ENCODE assay signal across 6 cellular contexts in genomic region chr11:117456721-117457029, GRCh38.
DNase-seq lines count a peak whose midpoint lies in the region; ATAC-seq and TF ChIP-seq lines count a peak whose summit lies in the region.
"Not testable (repeated sequence)": the region's sequence is repeated elsewhere in the genome, so short reads cannot be mapped to it uniquely, and the experiment has no call there.

No MANE protein-coding gene starts in this region.

- CTCF ChIA-PET in activated CD4-positive, alpha-beta memory T cell treated with anti-CD3 and anti-CD28 coated beads for 36 hours (lab: Charles Lee), result interaction anchor here (0.5 to 1.6 kb wide), 7 partner anchors 12 to 365 kb away, joined by 3 to 8 read pairs (median 4); no protein-coding TSS in a partner anchor

- not testable (repeated sequence) for H4K20me1 ChIP-seq in OCI-LY3 (ENCODE audit: insufficient read depth, low read length)

- POLR2A ChIA-PET in activated CD4-positive, alpha-beta memory T cell treated with anti-CD3 and anti-CD28 coated beads for 36 hours (lab: Charles Lee), result interaction anchor here (0.6 kb wide), 1 partner anchor 129 kb away, joined by 3 read pairs; no protein-coding TSS in a partner anchor

- H3K27ac Mint-ChIP-seq in activated CD4-positive, alpha-beta memory T cell treated with anti-CD3 and anti-CD28 coated beads for 36 hours, result peak overlapping the region; percentile 88
- peak overlapping the region; percentile 57 for H3K27ac Mint-ChIP-seq in activated naive CD8-positive, alpha-beta T cell treated with anti-CD3 and anti-CD28 coated beads, Interleukin-2, amount 50 U/mL, for 24 hours
- H3K27ac Mint-ChIP-seq in stimulated activated memory B cell treated with anti-CD40 and anti-IgM and Interleukin-4, amounts not matched to agents 10 μg/mL and 1 μg/mL and 100 μg/mL, for 72 hours, result peak overlapping the region; percentile 84

- not testable (repeated sequence) for H3K27me3 Mint-ChIP-seq in activated CD4-positive, alpha-beta memory T cell treated with anti-CD3 and anti-CD28 coated beads for 36 hours; activated naive CD8-positive, alpha-beta T cell treated with anti-CD3 and anti-CD28 coated beads, Interleukin-2, amount 50 U/mL, for 24 hours
- H3K27me3 Mint-ChIP-seq in stimulated activated memory B cell treated with anti-CD40 and anti-IgM and Interleukin-4, amounts not matched to agents 10 μg/mL and 1 μg/mL and 100 μg/mL, for 72 hours, result peaks cover 26% of the 10 kb centered on the region

- peak overlapping the region; percentile 67; the same call in 1 of the 2 replicates for H3K4me3 ChIP-seq in OCI-LY3 (ENCODE audit: low read length)

- H3K36me3 ChIP-seq in OCI-LY3 (replicated peaks; ENCODE audit: low read depth, low read length), result peaks cover 20% of the 10 kb centered on the region

- peak overlapping the region; percentile 90 for H3K4me2 ChIP-seq in OCI-LY3 (ENCODE audit: low read length)

- H3K9me3 ChIP-seq in OCI-LY3 (ENCODE audit: insufficient read depth, low read length), result peaks cover 11% of the 10 kb centered on the region

- not testable (repeated sequence) for DNase-seq in activated CD4-positive, alpha-beta memory T cell treated with anti-CD3 and anti-CD28 coated beads for 36 hours; activated naive CD8-positive, alpha-beta T cell treated with anti-CD3 and anti-CD28 coated beads, Interleukin-2, amount 50 U/mL, for 24 hours

- intact Hi-C loops in activated CD4-positive, alpha-beta memory T cell treated with anti-CD3 and anti-CD28 coated beads for 36 hours (cut with micrococcal nuclease), result loop anchor here (1.0 to 5.0 kb wide), 4 partner anchors 18 to 546 kb away; partner anchors contain the start of genes PCSK7 and RNF214

- H3K4me1 Mint-ChIP-seq in activated CD4-positive, alpha-beta memory T cell treated with anti-CD3 and anti-CD28 coated beads for 36 hours (ENCODE audit: low read depth), result peaks cover 31% of the 10 kb centered on the region
- peaks cover 23% of the 10 kb centered on the region for H3K4me1 Mint-ChIP-seq in activated naive CD8-positive, alpha-beta T cell treated with anti-CD3 and anti-CD28 coated beads, Interleukin-2, amount 50 U/mL, for 24 hours
- H3K4me1 Mint-ChIP-seq in stimulated activated memory B cell treated with anti-CD40 and anti-IgM and Interleukin-4, amounts not matched to agents 10 μg/mL and 1 μg/mL and 100 μg/mL, for 72 hours, result peaks cover 38% of the 10 kb centered on the region

- not testable (repeated sequence) for H3K27me3 ChIP-seq in OCI-LY3 (ENCODE audit: low read depth, low read length)

- H3K9me3 Mint-ChIP-seq in activated CD4-positive, alpha-beta memory T cell treated with anti-CD3 and anti-CD28 coated beads for 36 hours, result peaks cover 18% of the 10 kb centered on the region
- H3K9me3 Mint-ChIP-seq in activated naive CD8-positive, alpha-beta T cell treated with anti-CD3 and anti-CD28 coated beads, Interleukin-2, amount 50 U/mL, for 24 hours, result peaks cover 13% of the 10 kb centered on the region
- H3K9me3 Mint-ChIP-seq in stimulated activated memory B cell treated with anti-CD40 and anti-IgM and Interleukin-4, amounts not matched to agents 10 μg/mL and 1 μg/mL and 100 μg/mL, for 72 hours, result not testable (repeated sequence)

- H3K4me1 ChIP-seq in OCI-LY3 (ENCODE audit: low read length), result peaks cover 72% of the 10 kb centered on the region

- peaks cover 16% of the 10 kb centered on the region for H3K36me3 Mint-ChIP-seq in activated CD4-positive, alpha-beta memory T cell treated with anti-CD3 and anti-CD28 coated beads for 36 hours
- H3K36me3 Mint-ChIP-seq in activated naive CD8-positive, alpha-beta T cell treated with anti-CD3 and anti-CD28 coated beads, Interleukin-2, amount 50 U/mL, for 24 hours (ENCODE audit: low read depth), result not testable (repeated sequence)
- H3K36me3 Mint-ChIP-seq in stimulated activated memory B cell treated with anti-CD40 and anti-IgM and Interleukin-4, amounts not matched to agents 10 μg/mL and 1 μg/mL and 100 μg/mL, for 72 hours, result peaks cover 10% of the 10 kb centered on the region

- H2AFZ ChIP-seq in OCI-LY3 (ENCODE audit: low read depth, low read length), result not testable (repeated sequence)

- not testable (repeated sequence) for TF ChIP-seq CTCF in OCI-LY3 (IDR thresholded peaks at IDR 0.05; ENCODE audit: low read depth, low read length)

- H3K9ac ChIP-seq in OCI-LY3 (ENCODE audit: low read length), result peak overlapping the region; percentile 91; the same call in 1 of the 2 replicates

- ATAC-seq in GM18517 (IDR thresholded peaks at IDR 0.05; ENCODE audit: unreplicated experiment), result peak; percentile 11
- peak; percentile 1 for ATAC-seq in HG02798 (IDR thresholded peaks at IDR 0.05; ENCODE audit: poor library complexity, unreplicated experiment)
- ATAC-seq in activated naive CD8-positive, alpha-beta T cell treated with anti-CD3 and anti-CD28 coated beads, Interleukin-2, amount 50 U/mL, for 24 hours; stimulated activated memory B cell treated with anti-CD40 and anti-IgM and Interleukin-4, amounts not matched to agents 10 μg/mL and 1 μg/mL and 100 μg/mL, for 72 hours: not testable (repeated sequence)

- not testable (repeated sequence) for H3K4me3 Mint-ChIP-seq in activated CD4-positive, alpha-beta memory T cell treated with anti-CD3 and anti-CD28 coated beads for 36 hours; activated naive CD8-positive, alpha-beta T cell treated with anti-CD3 and anti-CD28 coated beads, Interleukin-2, amount 50 U/mL, for 24 hours; stimulated activated memory B cell treated with anti-CD40 and anti-IgM and Interleukin-4, amounts not matched to agents 10 μg/mL and 1 μg/mL and 100 μg/mL, for 72 hours

- H3K27ac ChIP-seq in OCI-LY3 (ENCODE audit: low read length), result peak overlapping the region; percentile 94

- H3K79me2 ChIP-seq in OCI-LY3 (ENCODE audit: low read length), result not testable (repeated sequence)
